22 cellular contexts compared by ENCODE assay signal in the genomic region with DNA sequence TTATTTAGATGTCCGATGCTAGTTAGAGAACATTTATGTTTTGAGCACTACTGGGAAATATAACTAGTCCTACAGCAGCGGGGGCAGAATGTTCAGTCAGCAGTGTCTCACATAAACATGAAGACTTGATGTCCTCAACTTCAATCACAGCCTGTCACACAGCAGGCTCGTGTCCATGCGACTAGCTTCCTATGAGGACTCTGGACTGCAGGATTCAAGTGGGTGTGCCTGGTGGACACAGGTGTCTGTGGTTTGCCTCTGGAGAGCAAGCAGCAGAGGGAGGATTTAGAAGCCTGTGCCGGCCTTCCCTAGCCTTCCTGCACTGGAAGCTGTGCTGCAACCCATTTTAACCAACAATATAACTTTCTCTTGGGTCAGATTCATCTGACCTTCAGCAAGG. TPM values are rescaled to one million over a fixed set of nuclear protein-coding genes. Genes with fewer than 3 reads are reported as not detected.
DNase-seq lines count a peak whose midpoint lies in the region; ATAC-seq, FAIRE-seq and TF ChIP-seq lines count a peak whose summit lies in the region.
"Had no signal": no experiment of that assay in that cellular context is flagged by ENCODE, and none has a peak within 500 bp of the region (broad histone marks: within the 10 kb centered on the region; RNA-seq: fewer than 3 reads in every experiment).

No MANE protein-coding gene starts in this region.

- no peaks in the 10 kb centered on the region for H3K36me3 ChIP-seq in esophagus muscularis mucosa
- H3K36me3 ChIP-seq in small intestine (ENCODE audit: control insufficient read depth in 2 of 2, insufficient read depth in 2 of 2, low read length in 2 of 2): no peaks in the 10 kb centered on the region
- H3K36me3 ChIP-seq: BE2C, HAP-1 had no signal

- H3K4me3 ChIP-seq in esophagus muscularis mucosa (no peak overlapping the region), small intestine (ENCODE audit: low read depth in 1 of 2, low read length in 2 of 2) (no peak overlapping the region)
- H3K4me3 ChIP-seq: GM12878, HAP-1 had no signal

- no peaks in the 10 kb centered on the region for H3K4me1 ChIP-seq in esophagus muscularis mucosa
- no peaks in the 10 kb centered on the region for H3K4me1 ChIP-seq in small intestine (ENCODE audit: control insufficient read depth in 2 of 2, insufficient read depth in 1 of 2, low read depth in 1 of 2, low read length in 1 of 2)
- H3K4me1 ChIP-seq: BE2C, HAP-1 had no signal

- H3K27me3 ChIP-seq in esophagus muscularis mucosa: peaks cover 0 to 3% (median 0%) of the 10 kb centered on the region in 4 donors
- no peaks in the 10 kb centered on the region for H3K27me3 ChIP-seq in small intestine (ENCODE audit: control insufficient read depth in 2 of 2, insufficient read depth in 2 of 2, low read length in 2 of 2)

- H3K27ac ChIP-seq in esophagus muscularis mucosa (replicated peaks in 1 of 4) (no peak overlapping the region), small intestine (ENCODE audit: low read depth in 1 of 2, low read length in 1 of 2) (no peak overlapping the region)

- H3K9me3 ChIP-seq in esophagus muscularis mucosa (no peaks in the 10 kb centered on the region), small intestine (ENCODE audit: control insufficient read depth, low read depth) (no peaks in the 10 kb centered on the region)
- H3K9me3 ChIP-seq: BE2C, HAP-1 had no signal

- intact Hi-C loops in esophagus muscularis mucosa (cut with DNase I) (no loop called here), left cardiac atrium (cut with DNase I) (no loop called here)

- no peak for ATAC-seq in left cardiac atrium
- ATAC-seq: GM12878 had no signal

- TF ChIP-seq POLR2A in esophagus muscularis mucosa (IDR thresholded peaks at IDR 0.05; ENCODE audit: low read depth): no peak

- no peak for TF ChIP-seq EP300 in esophagus muscularis mucosa (IDR thresholded peaks at IDR 0.05)

- TF ChIP-seq CTCF in esophagus muscularis mucosa (IDR thresholded peaks at IDR 0.05): no peak

- 86% methylated on average over 5 of the region's 5 CpGs for WGBS in esophagus muscularis mucosa
- 33 to 66% (median 45%) methylated on average over 5 of the region's 5 CpGs for WGBS in small intestine, 3 donors

- FAIRE-seq in small intestine (lab: Jason Lieb, UNC): no peak
- FAIRE-seq: A204.1, GM12878, GM19239, HTR-8/SVneo had no signal

- DNase-seq in SW480 (ENCODE audit: low spot score): peak; percentile 73
- DNase-seq in esophagus muscularis mucosa (ENCODE audit: extremely low spot score): peak; percentile 79
- peak; percentile 74 for DNase-seq in myocyte (ENCODE audit: low read depth)
- peak; percentile 17 for DNase-seq in small intestine
- no peak for DNase-seq in NCI-H2171 (lab: John Stamatoyannopoulos, UW)
- no peak for DNase-seq in left cardiac atrium
- DNase-seq in iPS-NIHi7 (ENCODE audit: extremely low spot score): no peak
- DNase-seq: ACHN; BE2C; C1 segment of cervical spinal cord; CD4-positive, CD25-positive, alpha-beta regulatory T cell; CD8-positive, alpha-beta memory T cell; COR-L47; DMS153; DND-41; EL; KBM-7 had no signal

RNA-seq across cellular contexts. Expression of a gene that starts 30.0 kb away (rescaled TPM):
- total RNA-seq in esophagus muscularis mucosa: 10 to 100 TPM; 10.0 to 11.8 (median 10.7) TPM
- 28.5 and 36.4 TPM in 2 replicates for total RNA-seq in myocyte
- polyA plus RNA-seq in myocyte (2012): 56.1 TPM
- 10 to 100 TPM; 12.1 to 14.3 (median 13.2) TPM for polyA plus RNA-seq in small intestine
- total RNA-seq in left cardiac atrium: 10 to 100 TPM in 1 of 2 donors, 1 to 10 TPM in 1; 6.7 to 10.9 TPM

Comparison
In these comparisons a context has a peak if more than half of its experiments do, and no peak if none do; other contexts are left out.
1. DNase-seq: peak in SW480 (single experiment), esophagus muscularis mucosa (single experiment), myocyte (single experiment) and small intestine (single experiment); none in NCI-H2171 (single experiment), left cardiac atrium (single experiment) and iPS-NIHi7 (single experiment).